Comparison of ENCODE assay signal across 1 cellular context in the genomic region with DNA sequence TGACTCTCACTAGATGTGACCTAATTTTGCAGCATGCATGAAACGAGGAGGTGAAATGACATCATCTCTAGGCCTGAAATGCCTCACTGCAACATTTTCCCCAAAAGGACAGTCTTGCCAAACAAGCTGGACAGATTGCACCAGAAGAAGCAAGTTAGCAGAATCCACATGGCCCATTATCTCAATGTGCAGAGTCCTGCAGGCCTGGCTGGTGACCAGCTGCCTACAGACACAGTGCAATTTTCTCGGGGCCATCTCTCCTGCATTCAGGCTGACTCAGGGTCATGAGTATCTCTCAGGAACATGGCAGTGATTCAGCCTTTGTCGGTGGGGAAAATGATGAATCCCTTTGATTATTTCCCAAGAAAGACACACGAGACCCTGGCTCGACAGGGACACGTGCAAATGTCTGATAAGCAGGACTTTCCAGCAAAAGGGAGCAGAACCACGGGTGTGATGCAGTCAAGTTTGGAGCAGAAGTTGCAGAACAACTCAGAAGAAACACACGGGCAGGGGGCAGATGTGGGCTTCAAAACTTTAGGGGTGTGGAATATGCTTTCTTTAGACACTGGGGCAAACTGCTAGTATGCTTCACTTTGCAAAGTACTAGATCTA.
A peak's percentile ranks its signal among the peaks of the same experiment; 100 is the strongest.
TF ChIP-seq lines count a peak whose summit lies in the region.

No MANE protein-coding gene starts in this region.

TF ChIP-seq in K562, 482 proteins besides CTCF, POLR2A, EP300 and RAD21 (continued from another document and continues in another):
- TF ChIP-seq, protein P1, sequence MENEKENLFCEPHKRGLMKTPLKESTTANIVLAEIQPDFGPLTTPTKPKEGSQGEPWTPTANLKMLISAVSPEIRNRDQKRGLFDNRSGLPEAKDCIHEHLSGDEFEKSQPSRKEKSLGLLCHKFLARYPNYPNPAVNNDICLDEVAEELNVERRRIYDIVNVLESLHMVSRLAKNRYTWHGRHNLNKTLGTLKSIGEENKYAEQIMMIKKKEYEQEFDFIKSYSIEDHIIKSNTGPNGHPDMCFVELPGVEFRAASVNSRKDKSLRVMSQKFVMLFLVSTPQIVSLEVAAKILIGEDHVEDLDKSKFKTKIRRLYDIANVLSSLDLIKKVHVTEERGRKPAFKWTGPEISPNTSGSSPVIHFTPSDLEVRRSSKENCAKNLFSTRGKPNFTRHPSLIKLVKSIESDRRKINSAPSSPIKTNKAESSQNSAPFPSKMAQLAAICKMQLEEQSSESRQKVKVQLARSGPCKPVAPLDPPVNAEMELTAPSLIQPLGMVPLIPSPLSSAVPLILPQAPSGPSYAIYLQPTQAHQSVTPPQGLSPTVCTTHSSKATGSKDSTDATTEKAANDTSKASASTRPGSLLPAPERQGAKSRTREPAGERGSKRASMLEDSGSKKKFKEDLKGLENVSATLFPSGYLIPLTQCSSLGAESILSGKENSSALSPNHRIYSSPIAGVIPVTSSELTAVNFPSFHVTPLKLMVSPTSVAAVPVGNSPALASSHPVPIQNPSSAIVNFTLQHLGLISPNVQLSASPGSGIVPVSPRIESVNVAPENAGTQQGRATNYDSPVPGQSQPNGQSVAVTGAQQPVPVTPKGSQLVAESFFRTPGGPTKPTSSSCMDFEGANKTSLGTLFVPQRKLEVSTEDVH (IDR thresholded peaks at IDR 0.05; ENCODE audit: low read depth, partially characterized antibody), result peak; percentile 40
- TF ChIP-seq CXXC5 (CRISPR knock-in tag; IDR thresholded peaks at IDR 0.05) (peak; percentile 70), ZNF699 (CRISPR knock-in tag; IDR thresholded peaks at IDR 0.05; ENCODE audit: insufficient replicate concordance) (no peak), HNRNPH1 (optimal IDR thresholded peaks at IDR 0.05; ENCODE audit: low read depth, low read length) (no peak), TOE1 (IDR thresholded peaks at IDR 0.05; ENCODE audit: borderline replicate concordance) (peak; percentile 92), TOE1 (CRISPR knock-in tag; IDR thresholded peaks at IDR 0.05; ENCODE audit: borderline replicate concordance, low read depth) (no peak), TFAM (CRISPR knock-in tag; conservative IDR thresholded peaks at IDR 0.05) (no peak), KDM5B (IDR thresholded peaks at IDR 0.05; ENCODE audit: insufficient replicate concordance, low read depth, low read length) (no peak), LEF1 (IDR thresholded peaks at IDR 0.05) (peak; percentile 94), NUFIP1 (IDR thresholded peaks at IDR 0.05; ENCODE audit: partially characterized antibody) (no peak), POLR2AphosphoS2 (IDR thresholded peaks at IDR 0.05; ENCODE audit: low read length) (no peak), KLF6 (CRISPR knock-in tag; IDR thresholded peaks at IDR 0.05; ENCODE audit: borderline replicate concordance) (peak; percentile 79; the same call in 1 of the 2 replicates), SAFB2 (IDR thresholded peaks at IDR 0.05; ENCODE audit: borderline replicate concordance, low read depth, low read length, severe bottlenecking) (no peak), ZBTB8A (IDR thresholded peaks at IDR 0.05; ENCODE audit: partially characterized antibody) (no peak), TEAD2 (tag; IDR thresholded peaks at IDR 0.05) (no peak), ZNF79 (CRISPR knock-in tag; IDR thresholded peaks at IDR 0.05; ENCODE audit: low read depth) (no peak), PTTG1 (tag; IDR thresholded peaks at IDR 0.05; ENCODE audit: low read depth) (no peak; the same call in 1 of the 2 replicates), MYC (IDR thresholded peaks at IDR 0.05; ENCODE audit: low read depth, low read length) (peak; percentile 99), MYC (CRISPR knock-in tag; IDR thresholded peaks at IDR 0.05; ENCODE audit: borderline replicate concordance, low read depth) (0 out of 2 replicates have a peak, but pooled peaks have one; percentile 10), ZNF311 (CRISPR knock-in tag; IDR thresholded peaks at IDR 0.05) (peak; percentile 43; the same call in 1 of the 2 replicates)
- TF ChIP-seq, protein P2, sequence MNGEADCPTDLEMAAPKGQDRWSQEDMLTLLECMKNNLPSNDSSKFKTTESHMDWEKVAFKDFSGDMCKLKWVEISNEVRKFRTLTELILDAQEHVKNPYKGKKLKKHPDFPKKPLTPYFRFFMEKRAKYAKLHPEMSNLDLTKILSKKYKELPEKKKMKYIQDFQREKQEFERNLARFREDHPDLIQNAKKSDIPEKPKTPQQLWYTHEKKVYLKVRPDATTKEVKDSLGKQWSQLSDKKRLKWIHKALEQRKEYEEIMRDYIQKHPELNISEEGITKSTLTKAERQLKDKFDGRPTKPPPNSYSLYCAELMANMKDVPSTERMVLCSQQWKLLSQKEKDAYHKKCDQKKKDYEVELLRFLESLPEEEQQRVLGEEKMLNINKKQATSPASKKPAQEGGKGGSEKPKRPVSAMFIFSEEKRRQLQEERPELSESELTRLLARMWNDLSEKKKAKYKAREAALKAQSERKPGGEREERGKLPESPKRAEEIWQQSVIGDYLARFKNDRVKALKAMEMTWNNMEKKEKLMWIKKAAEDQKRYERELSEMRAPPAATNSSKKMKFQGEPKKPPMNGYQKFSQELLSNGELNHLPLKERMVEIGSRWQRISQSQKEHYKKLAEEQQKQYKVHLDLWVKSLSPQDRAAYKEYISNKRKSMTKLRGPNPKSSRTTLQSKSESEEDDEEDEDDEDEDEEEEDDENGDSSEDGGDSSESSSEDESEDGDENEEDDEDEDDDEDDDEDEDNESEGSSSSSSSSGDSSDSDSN (IDR thresholded peaks at IDR 0.05; ENCODE audit: borderline replicate concordance in 1 of 2, low read depth in 2 of 2, low read length in 2 of 2), result peak in 1 of 2 experiments; percentile 22; a peak in 1 of 4 replicates
- TF ChIP-seq, protein P3, sequence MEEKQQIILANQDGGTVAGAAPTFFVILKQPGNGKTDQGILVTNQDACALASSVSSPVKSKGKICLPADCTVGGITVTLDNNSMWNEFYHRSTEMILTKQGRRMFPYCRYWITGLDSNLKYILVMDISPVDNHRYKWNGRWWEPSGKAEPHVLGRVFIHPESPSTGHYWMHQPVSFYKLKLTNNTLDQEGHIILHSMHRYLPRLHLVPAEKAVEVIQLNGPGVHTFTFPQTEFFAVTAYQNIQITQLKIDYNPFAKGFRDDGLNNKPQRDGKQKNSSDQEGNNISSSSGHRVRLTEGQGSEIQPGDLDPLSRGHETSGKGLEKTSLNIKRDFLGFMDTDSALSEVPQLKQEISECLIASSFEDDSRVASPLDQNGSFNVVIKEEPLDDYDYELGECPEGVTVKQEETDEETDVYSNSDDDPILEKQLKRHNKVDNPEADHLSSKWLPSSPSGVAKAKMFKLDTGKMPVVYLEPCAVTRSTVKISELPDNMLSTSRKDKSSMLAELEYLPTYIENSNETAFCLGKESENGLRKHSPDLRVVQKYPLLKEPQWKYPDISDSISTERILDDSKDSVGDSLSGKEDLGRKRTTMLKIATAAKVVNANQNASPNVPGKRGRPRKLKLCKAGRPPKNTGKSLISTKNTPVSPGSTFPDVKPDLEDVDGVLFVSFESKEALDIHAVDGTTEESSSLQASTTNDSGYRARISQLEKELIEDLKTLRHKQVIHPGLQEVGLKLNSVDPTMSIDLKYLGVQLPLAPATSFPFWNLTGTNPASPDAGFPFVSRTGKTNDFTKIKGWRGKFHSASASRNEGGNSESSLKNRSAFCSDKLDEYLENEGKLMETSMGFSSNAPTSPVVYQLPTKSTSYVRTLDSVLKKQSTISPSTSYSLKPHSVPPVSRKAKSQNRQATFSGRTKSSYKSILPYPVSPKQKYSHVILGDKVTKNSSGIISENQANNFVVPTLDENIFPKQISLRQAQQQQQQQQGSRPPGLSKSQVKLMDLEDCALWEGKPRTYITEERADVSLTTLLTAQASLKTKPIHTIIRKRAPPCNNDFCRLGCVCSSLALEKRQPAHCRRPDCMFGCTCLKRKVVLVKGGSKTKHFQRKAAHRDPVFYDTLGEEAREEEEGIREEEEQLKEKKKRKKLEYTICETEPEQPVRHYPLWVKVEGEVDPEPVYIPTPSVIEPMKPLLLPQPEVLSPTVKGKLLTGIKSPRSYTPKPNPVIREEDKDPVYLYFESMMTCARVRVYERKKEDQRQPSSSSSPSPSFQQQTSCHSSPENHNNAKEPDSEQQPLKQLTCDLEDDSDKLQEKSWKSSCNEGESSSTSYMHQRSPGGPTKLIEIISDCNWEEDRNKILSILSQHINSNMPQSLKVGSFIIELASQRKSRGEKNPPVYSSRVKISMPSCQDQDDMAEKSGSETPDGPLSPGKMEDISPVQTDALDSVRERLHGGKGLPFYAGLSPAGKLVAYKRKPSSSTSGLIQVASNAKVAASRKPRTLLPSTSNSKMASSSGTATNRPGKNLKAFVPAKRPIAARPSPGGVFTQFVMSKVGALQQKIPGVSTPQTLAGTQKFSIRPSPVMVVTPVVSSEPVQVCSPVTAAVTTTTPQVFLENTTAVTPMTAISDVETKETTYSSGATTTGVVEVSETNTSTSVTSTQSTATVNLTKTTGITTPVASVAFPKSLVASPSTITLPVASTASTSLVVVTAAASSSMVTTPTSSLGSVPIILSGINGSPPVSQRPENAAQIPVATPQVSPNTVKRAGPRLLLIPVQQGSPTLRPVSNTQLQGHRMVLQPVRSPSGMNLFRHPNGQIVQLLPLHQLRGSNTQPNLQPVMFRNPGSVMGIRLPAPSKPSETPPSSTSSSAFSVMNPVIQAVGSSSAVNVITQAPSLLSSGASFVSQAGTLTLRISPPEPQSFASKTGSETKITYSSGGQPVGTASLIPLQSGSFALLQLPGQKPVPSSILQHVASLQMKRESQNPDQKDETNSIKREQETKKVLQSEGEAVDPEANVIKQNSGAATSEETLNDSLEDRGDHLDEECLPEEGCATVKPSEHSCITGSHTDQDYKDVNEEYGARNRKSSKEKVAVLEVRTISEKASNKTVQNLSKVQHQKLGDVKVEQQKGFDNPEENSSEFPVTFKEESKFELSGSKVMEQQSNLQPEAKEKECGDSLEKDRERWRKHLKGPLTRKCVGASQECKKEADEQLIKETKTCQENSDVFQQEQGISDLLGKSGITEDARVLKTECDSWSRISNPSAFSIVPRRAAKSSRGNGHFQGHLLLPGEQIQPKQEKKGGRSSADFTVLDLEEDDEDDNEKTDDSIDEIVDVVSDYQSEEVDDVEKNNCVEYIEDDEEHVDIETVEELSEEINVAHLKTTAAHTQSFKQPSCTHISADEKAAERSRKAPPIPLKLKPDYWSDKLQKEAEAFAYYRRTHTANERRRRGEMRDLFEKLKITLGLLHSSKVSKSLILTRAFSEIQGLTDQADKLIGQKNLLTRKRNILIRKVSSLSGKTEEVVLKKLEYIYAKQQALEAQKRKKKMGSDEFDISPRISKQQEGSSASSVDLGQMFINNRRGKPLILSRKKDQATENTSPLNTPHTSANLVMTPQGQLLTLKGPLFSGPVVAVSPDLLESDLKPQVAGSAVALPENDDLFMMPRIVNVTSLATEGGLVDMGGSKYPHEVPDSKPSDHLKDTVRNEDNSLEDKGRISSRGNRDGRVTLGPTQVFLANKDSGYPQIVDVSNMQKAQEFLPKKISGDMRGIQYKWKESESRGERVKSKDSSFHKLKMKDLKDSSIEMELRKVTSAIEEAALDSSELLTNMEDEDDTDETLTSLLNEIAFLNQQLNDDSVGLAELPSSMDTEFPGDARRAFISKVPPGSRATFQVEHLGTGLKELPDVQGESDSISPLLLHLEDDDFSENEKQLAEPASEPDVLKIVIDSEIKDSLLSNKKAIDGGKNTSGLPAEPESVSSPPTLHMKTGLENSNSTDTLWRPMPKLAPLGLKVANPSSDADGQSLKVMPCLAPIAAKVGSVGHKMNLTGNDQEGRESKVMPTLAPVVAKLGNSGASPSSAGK (IDR thresholded peaks at IDR 0.05), result peak; percentile 90
- TF ChIP-seq, protein P4, sequence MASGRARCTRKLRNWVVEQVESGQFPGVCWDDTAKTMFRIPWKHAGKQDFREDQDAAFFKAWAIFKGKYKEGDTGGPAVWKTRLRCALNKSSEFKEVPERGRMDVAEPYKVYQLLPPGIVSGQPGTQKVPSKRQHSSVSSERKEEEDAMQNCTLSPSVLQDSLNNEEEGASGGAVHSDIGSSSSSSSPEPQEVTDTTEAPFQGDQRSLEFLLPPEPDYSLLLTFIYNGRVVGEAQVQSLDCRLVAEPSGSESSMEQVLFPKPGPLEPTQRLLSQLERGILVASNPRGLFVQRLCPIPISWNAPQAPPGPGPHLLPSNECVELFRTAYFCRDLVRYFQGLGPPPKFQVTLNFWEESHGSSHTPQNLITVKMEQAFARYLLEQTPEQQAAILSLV (tag; IDR thresholded peaks at IDR 0.05), result peak; percentile 86
- TF ChIP-seq, protein P5, sequence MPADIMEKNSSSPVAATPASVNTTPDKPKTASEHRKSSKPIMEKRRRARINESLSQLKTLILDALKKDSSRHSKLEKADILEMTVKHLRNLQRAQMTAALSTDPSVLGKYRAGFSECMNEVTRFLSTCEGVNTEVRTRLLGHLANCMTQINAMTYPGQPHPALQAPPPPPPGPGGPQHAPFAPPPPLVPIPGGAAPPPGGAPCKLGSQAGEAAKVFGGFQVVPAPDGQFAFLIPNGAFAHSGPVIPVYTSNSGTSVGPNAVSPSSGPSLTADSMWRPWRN (IDR thresholded peaks at IDR 0.05; ENCODE audit: low read depth), result peak; percentile 72
- TF ChIP-seq, protein P6, sequence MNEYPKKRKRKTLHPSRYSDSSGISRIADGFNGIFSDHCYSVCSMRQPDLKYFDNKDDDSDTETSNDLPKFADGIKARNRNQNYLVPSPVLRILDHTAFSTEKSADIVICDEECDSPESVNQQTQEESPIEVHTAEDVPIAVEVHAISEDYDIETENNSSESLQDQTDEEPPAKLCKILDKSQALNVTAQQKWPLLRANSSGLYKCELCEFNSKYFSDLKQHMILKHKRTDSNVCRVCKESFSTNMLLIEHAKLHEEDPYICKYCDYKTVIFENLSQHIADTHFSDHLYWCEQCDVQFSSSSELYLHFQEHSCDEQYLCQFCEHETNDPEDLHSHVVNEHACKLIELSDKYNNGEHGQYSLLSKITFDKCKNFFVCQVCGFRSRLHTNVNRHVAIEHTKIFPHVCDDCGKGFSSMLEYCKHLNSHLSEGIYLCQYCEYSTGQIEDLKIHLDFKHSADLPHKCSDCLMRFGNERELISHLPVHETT (CRISPR knock-in tag; conservative IDR thresholded peaks at IDR 0.05 in 1 of 2, IDR thresholded peaks at IDR 0.05 in 1 of 2), result no peak
- TF ChIP-seq, protein P7, sequence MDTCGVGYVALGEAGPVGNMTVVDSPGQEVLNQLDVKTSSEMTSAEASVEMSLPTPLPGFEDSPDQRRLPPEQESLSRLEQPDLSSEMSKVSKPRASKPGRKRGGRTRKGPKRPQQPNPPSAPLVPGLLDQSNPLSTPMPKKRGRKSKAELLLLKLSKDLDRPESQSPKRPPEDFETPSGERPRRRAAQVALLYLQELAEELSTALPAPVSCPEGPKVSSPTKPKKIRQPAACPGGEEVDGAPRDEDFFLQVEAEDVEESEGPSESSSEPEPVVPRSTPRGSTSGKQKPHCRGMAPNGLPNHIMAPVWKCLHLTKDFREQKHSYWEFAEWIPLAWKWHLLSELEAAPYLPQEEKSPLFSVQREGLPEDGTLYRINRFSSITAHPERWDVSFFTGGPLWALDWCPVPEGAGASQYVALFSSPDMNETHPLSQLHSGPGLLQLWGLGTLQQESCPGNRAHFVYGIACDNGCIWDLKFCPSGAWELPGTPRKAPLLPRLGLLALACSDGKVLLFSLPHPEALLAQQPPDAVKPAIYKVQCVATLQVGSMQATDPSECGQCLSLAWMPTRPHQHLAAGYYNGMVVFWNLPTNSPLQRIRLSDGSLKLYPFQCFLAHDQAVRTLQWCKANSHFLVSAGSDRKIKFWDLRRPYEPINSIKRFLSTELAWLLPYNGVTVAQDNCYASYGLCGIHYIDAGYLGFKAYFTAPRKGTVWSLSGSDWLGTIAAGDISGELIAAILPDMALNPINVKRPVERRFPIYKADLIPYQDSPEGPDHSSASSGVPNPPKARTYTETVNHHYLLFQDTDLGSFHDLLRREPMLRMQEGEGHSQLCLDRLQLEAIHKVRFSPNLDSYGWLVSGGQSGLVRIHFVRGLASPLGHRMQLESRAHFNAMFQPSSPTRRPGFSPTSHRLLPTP (IDR thresholded peaks at IDR 0.05; ENCODE audit: borderline replicate concordance, extremely low read depth, insufficient read length), result no peak
